ENCODE assay signal across 8 cellular contexts in the genomic region with DNA sequence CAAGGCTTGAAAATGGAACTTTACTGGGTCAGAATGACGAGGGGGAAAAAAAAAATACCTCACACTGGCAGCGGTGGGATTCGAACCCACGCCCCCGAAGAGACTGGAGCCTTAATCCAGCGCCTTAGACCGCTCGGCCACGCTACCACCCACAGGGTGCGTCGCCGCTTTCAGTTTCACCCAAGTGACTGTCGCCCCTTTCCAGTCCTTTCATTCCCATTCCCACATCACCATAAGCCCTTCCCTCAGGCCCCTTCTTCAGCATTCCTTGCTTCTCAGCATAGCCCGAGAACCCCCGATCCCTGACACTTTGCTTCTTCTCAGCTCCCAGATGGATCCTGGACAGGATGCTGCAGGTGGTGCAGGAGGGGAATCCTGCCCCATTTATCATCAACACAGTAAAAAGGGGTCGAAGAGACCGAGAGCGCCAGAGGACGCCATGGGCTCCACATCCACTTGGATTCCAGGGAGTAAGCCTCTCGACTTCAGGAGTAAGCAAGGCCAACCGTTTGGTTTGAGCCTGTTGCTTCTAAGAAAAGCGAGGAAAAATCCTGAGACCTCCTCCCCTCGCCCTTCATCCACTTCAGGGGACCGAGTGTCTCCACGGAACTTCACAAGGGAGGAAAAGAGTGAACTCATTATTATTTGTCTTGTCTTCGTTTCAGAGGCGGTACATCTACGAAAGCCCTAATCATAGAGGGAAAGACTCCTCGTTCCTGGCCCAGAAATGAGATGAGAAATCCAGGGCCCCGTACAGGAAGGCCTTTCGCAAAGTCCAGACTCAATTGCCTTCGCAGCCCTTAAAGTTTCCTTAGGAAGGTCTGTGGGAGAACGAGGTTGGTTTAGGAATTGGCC. TPM values are rescaled to one million over a fixed set of nuclear protein-coding genes. Genes with fewer than 3 reads are reported as not detected.
A peak's percentile ranks its signal among the peaks of the same experiment; 100 is the strongest.
DNase-seq lines count a peak whose midpoint lies in the region; TF ChIP-seq lines count a peak whose summit lies in the region.

No MANE protein-coding gene starts in this region.

- DNase-seq in CD4-positive, alpha-beta memory T cell, result peak; percentile 49 to 54 (median 50)
- peak; percentile 83 for DNase-seq in RKO (ENCODE audit: low spot score)
- DNase-seq in activated naive CD4-positive, alpha-beta T cell treated with anti-CD3 and anti-CD28 coated beads for 36 hours, result peak; percentile 86
- DNase-seq in germinal center (ENCODE audit: low spot score), result peak; percentile 16
- DNase-seq in neuronal stem cell (ENCODE audit: low spot score), result peak; percentile 77
- DNase-seq in testis, result peak; percentile 78
- DNase-seq in AML-193 (lab: John Stamatoyannopoulos, UW), result no peak

- POLR2A ChIA-PET in CD4-positive, alpha-beta memory T cell (lab: Charles Lee; ENCODE audit: partially characterized antibody), result interaction anchor here (0.7 to 1.6 kb wide), 7 partner anchors 9 to 106 kb away, joined by 3 to 8 read pairs (median 3); partner anchors contain the start of gene TRIM27

- no peaks in the 10 kb centered on the region for H3K36me3 ChIP-seq in CD4-positive, alpha-beta memory T cell (ENCODE audit: insufficient read depth, low read length)
- H3K36me3 ChIP-seq in HUES6 (ENCODE audit: control insufficient read depth, insufficient read depth, low read length) (no peaks in the 10 kb centered on the region), neuronal stem cell (replicated peaks in 1 of 2; ENCODE audit: control insufficient read depth in 2 of 2, insufficient read depth in 2 of 2, low read length in 2 of 2) (no peaks in the 10 kb centered on the region), testis (ENCODE audit: low read depth, missing control alignments) (no peaks in the 10 kb centered on the region)

- H3K27me3 Mint-ChIP-seq in CD4-positive, alpha-beta memory T cell, result peaks cover 0 to 10% of the 10 kb centered on the region in 2 donors
- no peaks in the 10 kb centered on the region for H3K27me3 Mint-ChIP-seq in activated naive CD4-positive, alpha-beta T cell treated with anti-CD3 and anti-CD28 coated beads for 36 hours (ENCODE audit: low read depth)

- peak overlapping the region; percentile 42 for H3K27ac ChIP-seq in CD4-positive, alpha-beta memory T cell (ENCODE audit: low read depth, low read length)
- H3K27ac ChIP-seq in HUES6 (ENCODE audit: low read depth, low read length) (no peak overlapping the region), neuronal stem cell (replicated peaks; ENCODE audit: low read length) (no peak overlapping the region), testis (peak overlapping the region; percentile 77 to 79)

- peaks cover 0 to 20% (median 0%) of the 10 kb centered on the region in 8 donors for H3K9me3 Mint-ChIP-seq in CD4-positive, alpha-beta memory T cell
- no peaks in the 10 kb centered on the region for H3K9me3 Mint-ChIP-seq in activated naive CD4-positive, alpha-beta T cell treated with anti-CD3 and anti-CD28 coated beads for 36 hours

- H2AK5ac ChIP-seq in neuronal stem cell (ENCODE audit: low read depth, low read length), result no peak overlapping the region

- no peaks in the 10 kb centered on the region for H3K9me3 ChIP-seq in CD4-positive, alpha-beta memory T cell (ENCODE audit: control insufficient read depth in 1 of 2, low read length in 2 of 2)
- no peaks in the 10 kb centered on the region; the same call in 1 of the 2 replicates for H3K9me3 ChIP-seq in HUES6 (ENCODE audit: control insufficient read depth, insufficient read depth, low read depth, low read length)
- H3K9me3 ChIP-seq in neuronal stem cell (replicated peaks in 1 of 2; ENCODE audit: control insufficient read depth in 2 of 2, insufficient read depth in 1 of 2, low read depth in 1 of 2, low read length in 2 of 2), result no peaks in the 10 kb centered on the region
- no peaks in the 10 kb centered on the region for H3K9me3 ChIP-seq in testis

- no peaks in the 10 kb centered on the region for H3K79me1 ChIP-seq in neuronal stem cell (ENCODE audit: low read depth, low read length)

- peak overlapping the region; percentile 87 to 95 (median 93) for H3K27ac Mint-ChIP-seq in CD4-positive, alpha-beta memory T cell
- H3K27ac Mint-ChIP-seq in activated naive CD4-positive, alpha-beta T cell treated with anti-CD3 and anti-CD28 coated beads for 36 hours, result peak overlapping the region; percentile 93

- no peak overlapping the region for H2BK5ac ChIP-seq in neuronal stem cell (ENCODE audit: low read length)

- H2BK15ac ChIP-seq in neuronal stem cell (ENCODE audit: low read length), result no peak overlapping the region

- no peak overlapping the region for H4K8ac ChIP-seq in neuronal stem cell (ENCODE audit: low read depth, low read length)

- H3K4me3 Mint-ChIP-seq in CD4-positive, alpha-beta memory T cell, result peak overlapping the region; percentile 85 to 96 (median 88)
- peak overlapping the region; percentile 90 for H3K4me3 Mint-ChIP-seq in activated naive CD4-positive, alpha-beta T cell treated with anti-CD3 and anti-CD28 coated beads for 36 hours

- no peak overlapping the region for H2BK12ac ChIP-seq in neuronal stem cell (ENCODE audit: low read length)

- WGBS in neuronal stem cell (ENCODE audit: extremely low coverage in 2 of 2, insufficient read length in 2 of 2, insufficient replicate concordance in 1 of 2), 2 donors, result no CpG with 5 or more reads among the region's 33 CpGs
- WGBS in testis, 2 donors, result 2 to 3% methylated on average over 26 to 33 of the region's 33 CpGs

- CTCF ChIA-PET in CD4-positive, alpha-beta memory T cell (lab: Charles Lee; ENCODE audit: partially characterized antibody), result no interaction called here
- CTCF ChIA-PET in activated naive CD4-positive, alpha-beta T cell treated with anti-CD3 and anti-CD28 coated beads for 36 hours (lab: Charles Lee), result no interaction called here

- H3K4me3 ChIP-seq in CD4-positive, alpha-beta memory T cell (ENCODE audit: low read length in 2 of 2), result peak overlapping the region; percentile 63 to 66
- peak overlapping the region; percentile 75 for H3K4me3 ChIP-seq in HUES6 (ENCODE audit: low read depth, low read length)
- peak overlapping the region; percentile 60 to 88 for H3K4me3 ChIP-seq in neuronal stem cell (ENCODE audit: low read length in 2 of 2)
- H3K4me3 ChIP-seq in testis, result peak overlapping the region; percentile 56 to 67

- H3K9ac ChIP-seq in HUES6 (ENCODE audit: low read length) (peak overlapping the region; percentile 71), neuronal stem cell (ENCODE audit: low read depth, low read length, poor library complexity) (peak overlapping the region; percentile 83)

- no peak overlapping the region for H3K14ac ChIP-seq in neuronal stem cell (ENCODE audit: low read length)

- H2BK120ac ChIP-seq in neuronal stem cell (ENCODE audit: low read depth, low read length), result no peak overlapping the region

- peaks cover 0 to 18% of the 10 kb centered on the region in 2 donors for H3K36me3 Mint-ChIP-seq in CD4-positive, alpha-beta memory T cell
- H3K36me3 Mint-ChIP-seq in activated naive CD4-positive, alpha-beta T cell treated with anti-CD3 and anti-CD28 coated beads for 36 hours (ENCODE audit: low read depth), result peaks cover 4% of the 10 kb centered on the region

- H3K18ac ChIP-seq in neuronal stem cell (ENCODE audit: low read length), result no peak overlapping the region

- peaks cover 26 to 60% (median 44%) of the 10 kb centered on the region in 4 donors for H3K4me1 Mint-ChIP-seq in CD4-positive, alpha-beta memory T cell
- H3K4me1 Mint-ChIP-seq in activated naive CD4-positive, alpha-beta T cell treated with anti-CD3 and anti-CD28 coated beads for 36 hours (ENCODE audit: low read depth), result peaks cover 37% of the 10 kb centered on the region

- no peak overlapping the region for H3K23ac ChIP-seq in neuronal stem cell (ENCODE audit: low read depth, low read length, poor library complexity)

- intact Hi-C loops in CD4-positive, alpha-beta memory T cell (cut with micrococcal nuclease), result loop anchor here (1.0 to 10.0 kb wide), 4 partner anchors 61 to 1769 kb away; partner anchors contain the start of gene ZNF165
- intact Hi-C loops in activated naive CD4-positive, alpha-beta T cell treated with anti-CD3 and anti-CD28 coated beads for 36 hours (cut with micrococcal nuclease), result loop anchor here (1.0 to 10.0 kb wide), 7 partner anchors 10 to 1466 kb away; partner anchors contain the start of genes POLR1H and PPP1R11
- intact Hi-C loops in testis (cut with DNase I; ENCODE audit: low total_unique reads), result loop anchor here (5.0 kb wide), 1 partner anchor 39 kb away; no protein-coding TSS in a partner anchor

- no peaks in the 10 kb centered on the region for H3K27me3 ChIP-seq in CD4-positive, alpha-beta memory T cell (ENCODE audit: insufficient read depth, low read length)
- H3K27me3 ChIP-seq in HUES6 (ENCODE audit: control insufficient read depth, insufficient read depth, low read length) (no peaks in the 10 kb centered on the region), neuronal stem cell (ENCODE audit: control insufficient read depth in 3 of 3, insufficient read depth in 3 of 3, low read depth in 1 of 3, low read length in 3 of 3) (no peaks in the 10 kb centered on the region), testis (no peaks in the 10 kb centered on the region)

- no peak for TF ChIP-seq POLR2A in testis (IDR thresholded peaks at IDR 0.05)

- peak overlapping the region; percentile 85 for H2AFZ ChIP-seq in neuronal stem cell (ENCODE audit: low read length)

- H3K4ac ChIP-seq in neuronal stem cell (ENCODE audit: low read length), result no peak overlapping the region

- H4K91ac ChIP-seq in neuronal stem cell (ENCODE audit: low read depth, low read length, poor library complexity), result no peak overlapping the region

- TF ChIP-seq CTCF in testis (IDR thresholded peaks at IDR 0.05), result no peak

- H3K4me1 ChIP-seq in CD4-positive, alpha-beta memory T cell (ENCODE audit: insufficient read depth, low read length), result peaks cover 35% of the 10 kb centered on the region
- peaks cover 12% of the 10 kb centered on the region; the same call in 1 of the 2 replicates for H3K4me1 ChIP-seq in HUES6 (ENCODE audit: control insufficient read depth, insufficient read depth, low read length)
- no peaks in the 10 kb centered on the region for H3K4me1 ChIP-seq in neuronal stem cell (ENCODE audit: control insufficient read depth in 2 of 2, insufficient read depth in 1 of 2, low read depth in 1 of 2, low read length in 2 of 2)
- peaks cover 10% of the 10 kb centered on the region for H3K4me1 ChIP-seq in testis

- H3K4me2 ChIP-seq in neuronal stem cell (ENCODE audit: insufficient read depth, low read length, poor library complexity, severe bottlenecking), result peak overlapping the region; percentile 58

RNA-seq across cellular contexts. Expression of gene TRIM27, which starts 20.0 kb away (rescaled TPM):
- total RNA-seq in CD4-positive, alpha-beta memory T cell, result 100 to 1,000 TPM; 102 to 108 TPM
- polyA plus RNA-seq in CD4-positive, alpha-beta memory T cell, result 10 to 100 TPM; 51.6 to 64.6 TPM
- total RNA-seq in activated naive CD4-positive, alpha-beta T cell treated with anti-CD3 and anti-CD28 coated beads for 36 hours, result 10 to 100 TPM; 35.8 to 41.4 TPM
- polyA plus RNA-seq in neuronal stem cell (2013, experiment 1 of 2), result 38.5 TPM
- 37.5 TPM for polyA plus RNA-seq in neuronal stem cell (2013, experiment 2 of 2)
- total RNA-seq in testis, result 10 to 100 TPM; 61.4 to 81.2 TPM
- 29.8 TPM for polyA plus RNA-seq in testis (ENCODE audit: insufficient read depth, low read depth, low replicate concordance)

Comparison
In these comparisons a context has a peak if more than half of its experiments do, and no peak if none do; other contexts are left out.
1. DNase-seq: peak in CD4-positive, alpha-beta memory T cell (5 of 5), RKO (single experiment), activated naive CD4-positive, alpha-beta T cell treated with anti-CD3 and anti-CD28 coated beads for 36 hours (single experiment), germinal center (single experiment), neuronal stem cell (single experiment) and testis (single experiment); none in AML-193 (0 of 2).
2. H3K27ac ChIP-seq: peak in CD4-positive, alpha-beta memory T cell (single experiment) and testis (2 of 2); none in HUES6 (single experiment) and neuronal stem cell (single experiment).
3. Peak in every context shown above with its lines, with median percentiles within 50 percentile points of each other: H3K4me3 ChIP-seq.